Comparison of ENCODE assay signal across 17 cellular contexts in genomic region chr3:85159376-85159775, GRCh38.
"Had no signal": no experiment of that assay in that cellular context is flagged by ENCODE, and none has a peak within 500 bp of the region (broad histone marks: within the 10 kb centered on the region; RNA-seq: fewer than 3 reads in every experiment).

No MANE protein-coding gene starts in this region.

- H3K4me3 ChIP-seq: body of pancreas, esophagus muscularis mucosa, gastrocnemius medialis, ovary, psoas muscle, right atrium auricular region, spleen, testis, vagina had no signal

- DNase-seq: activated CD4-positive, alpha-beta T cell treated with anti-CD3 and anti-CD28 coated beads, Interleukin-2, amount 50 U/mL, for 4 hours; activated effector memory CD4-positive, alpha-beta T cell treated with anti-CD3 and anti-CD28 coated beads, Interleukin-2, amount 50 U/mL, for 16 hours; activated naive CD4-positive, alpha-beta T cell treated with anti-CD3 and anti-CD28 coated beads, Interleukin-2, amount 10 ng/mL, durations not matched to agents 7 days and 5 days; activated T-cell treated with anti-CD3 and anti-CD28 coated beads, Interleukin-2, amount 50 U/mL, for 48 hours; body of pancreas; effector memory CD8-positive, alpha-beta T cell; gastrocnemius medialis; hypothalamus; ovary; psoas muscle; spleen; stimulated activated CD4-positive, alpha-beta T cell treated with anti-CD3 and anti-CD28 coated beads, Interleukin-4, amount 100 ng/mL, for 1 hour; stimulated activated naive CD4-positive, alpha-beta T cell; testis had no signal

- ATAC-seq: body of pancreas; effector memory CD8-positive, alpha-beta T cell; gastrocnemius medialis; psoas muscle had no signal
